Comparison of ENCODE assay signal across 15 cellular contexts in the genomic region with DNA sequence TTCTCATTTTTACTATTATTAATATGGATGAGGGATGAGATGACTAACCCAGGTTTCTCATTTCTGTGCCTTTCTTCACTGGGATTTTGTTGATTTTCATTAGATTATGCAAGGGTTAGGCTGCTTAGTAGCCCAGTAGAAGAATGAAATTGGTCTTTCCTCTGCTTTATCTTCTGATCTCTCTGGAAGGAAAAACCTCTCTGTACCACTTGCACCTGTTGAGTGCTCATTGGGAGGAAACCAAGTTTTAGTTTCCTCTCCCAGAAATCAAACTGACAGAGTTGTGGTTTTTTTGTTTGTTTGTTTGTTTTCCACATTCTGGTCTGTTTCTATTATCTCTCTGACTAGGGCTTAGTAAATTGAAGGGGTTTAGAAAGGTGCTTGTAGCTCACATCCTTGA.
"Had no signal": no experiment of that assay in that cellular context is flagged by ENCODE, and none has a peak within 500 bp of the region (broad histone marks: within the 10 kb centered on the region; RNA-seq: fewer than 3 reads in every experiment).

No MANE protein-coding gene starts in this region.

- H3K27me3 ChIP-seq: ovary, spleen, testis, vagina had no signal

- DNase-seq: activated CD4-positive, alpha-beta T cell treated with anti-CD3 and anti-CD28 coated beads, Interleukin-2, amount 10 ng/mL, durations not matched to agents 24 days and 14 days; activated CD8-positive, alpha-beta T cell treated with anti-CD3 and anti-CD28 coated beads for 36 hours; activated gamma-delta T cell treated with Interleukin-2 at 50 U/mL for 16 hours; anterior cingulate cortex; effector CD4-positive, alpha-beta T cell; foreskin melanocyte; left ventricle myocardium inferior; ovary; spleen; stimulated activated CD4-positive, alpha-beta T cell treated with anti-CD3 and anti-CD28 coated beads, Interleukin-4, amount 100 ng/mL, for 1 hour; stimulated activated naive CD4-positive, alpha-beta T cell; testis had no signal

- H3K36me3 ChIP-seq: ovary, prostate gland, vagina had no signal

- H3K4me1 ChIP-seq: prostate gland, testis had no signal

- H3K4me3 ChIP-seq: left ventricle myocardium inferior, ovary, prostate gland, spleen, vagina had no signal

- H3K27ac ChIP-seq: left ventricle myocardium inferior, ovary, prostate gland, spleen, testis, vagina had no signal

- ATAC-seq: activated CD8-positive, alpha-beta T cell treated with anti-CD3 and anti-CD28 coated beads for 36 hours; natural killer cell treated with Interleukin-12 subunit alpha and Interleukin-12 subunit beta and Interleukin-15 and Interleukin-18, amount 100 ng/mL, for 72 hours had no signal

- H3K9me3 ChIP-seq: left ventricle myocardium inferior, ovary, prostate gland, spleen, testis, vagina had no signal
